ENCODE assay signal across 12 cellular contexts in genomic region chrX:119541188-119541587, GRCh38. TPM values are rescaled to one million over a fixed set of nuclear protein-coding genes. Genes with fewer than 3 reads are reported as not detected.
DNase-seq lines count a peak whose midpoint lies in the region; ATAC-seq, FAIRE-seq and TF ChIP-seq lines count a peak whose summit lies in the region.
"Had no signal": no experiment of that assay in that cellular context is flagged by ENCODE, and none has a peak within 500 bp of the region (broad histone marks: within the 10 kb centered on the region; RNA-seq: fewer than 3 reads in every experiment).

No MANE protein-coding gene starts in this region.

- H3K9me3 Mint-ChIP-seq in GM23338, result no peaks in the 10 kb centered on the region
- no peaks in the 10 kb centered on the region for H3K9me3 Mint-ChIP-seq in CD8-positive, alpha-beta T cell
- H3K9me3 Mint-ChIP-seq: activated T-cell treated with anti-CD3 and anti-CD28 coated beads, Interleukin-2, amount 50 U/mL, for 72 hours; naive B cell had no signal

- H4K20me1 ChIP-seq in GM23338 (replicated peaks; ENCODE audit: insufficient read depth), result no peaks in the 10 kb centered on the region
- no peaks in the 10 kb centered on the region for H4K20me1 ChIP-seq in hepatocyte (ENCODE audit: insufficient read depth, poor library complexity, severe bottlenecking)

- H3K27me3 ChIP-seq in GM23338 (ENCODE audit: insufficient read depth), result no peaks in the 10 kb centered on the region
- H3K27me3 ChIP-seq in hepatocyte, result no peaks in the 10 kb centered on the region
- H3K27me3 ChIP-seq in CD8-positive, alpha-beta T cell (ENCODE audit: insufficient read depth, low read length), result no peaks in the 10 kb centered on the region

- H3K4me1 Mint-ChIP-seq in GM23338, result no peaks in the 10 kb centered on the region
- H3K4me1 Mint-ChIP-seq in CD8-positive, alpha-beta T cell (ENCODE audit: low read depth), result no peaks in the 10 kb centered on the region

- H3K4me1 ChIP-seq in GM23338 (ENCODE audit: insufficient read depth), result no peaks in the 10 kb centered on the region
- no peaks in the 10 kb centered on the region for H3K4me1 ChIP-seq in hepatocyte (ENCODE audit: insufficient read depth)
- no peaks in the 10 kb centered on the region for H3K4me1 ChIP-seq in CD8-positive, alpha-beta T cell (ENCODE audit: insufficient read depth, low read length)

- intact Hi-C loops in CD8-positive, alpha-beta T cell (cut with DNase I, micrococcal nuclease), result no loop called here

- in situ Hi-C loops in SK-MEL-5 (cut with HindIII; ENCODE audit: low pct_unique_long_range_greater_than_20kb, low sequenced_read_pairs), result no loop called here

- FAIRE-seq in urothelium cell line (lab: Jason Lieb, UNC), result no peak

- H2AFZ ChIP-seq in GM23338 (no peak overlapping the region), hepatocyte (no peak overlapping the region)

- no peak overlapping the region for H3K27ac ChIP-seq in GM23338 (ENCODE audit: low read depth)
- H3K27ac ChIP-seq in hepatocyte, result no peak overlapping the region
- no peak overlapping the region for H3K27ac ChIP-seq in CD8-positive, alpha-beta T cell (ENCODE audit: low read depth, low read length)
- H3K27ac ChIP-seq: WERI-Rb-1 had no signal

- H3K9me2 ChIP-seq in GM23338 (ENCODE audit: insufficient read depth), result no peaks in the 10 kb centered on the region
- no peaks in the 10 kb centered on the region for H3K9me2 ChIP-seq in hepatocyte (replicated peaks; ENCODE audit: insufficient read depth)

- H3K27me3 Mint-ChIP-seq in GM23338 (ENCODE audit: insufficient read depth, low read depth, poor library complexity), result no peaks in the 10 kb centered on the region
- no peaks in the 10 kb centered on the region for H3K27me3 Mint-ChIP-seq in CD8-positive, alpha-beta T cell (ENCODE audit: low read depth)
- H3K27me3 Mint-ChIP-seq: naive B cell had no signal

- H3K27ac Mint-ChIP-seq in GM23338, result no peak overlapping the region
- H3K27ac Mint-ChIP-seq in CD8-positive, alpha-beta T cell, result no peak overlapping the region
- H3K27ac Mint-ChIP-seq: activated T-cell treated with anti-CD3 and anti-CD28 coated beads, Interleukin-2, amount 50 U/mL, for 72 hours had no signal

- 87% methylated on average over 4 of the region's 4 CpGs for WGBS in hepatocyte (ENCODE audit: low lambda C conversion rate, missing lambda C conversion rate)

- no peak overlapping the region for H3K4me3 Mint-ChIP-seq in GM23338
- no peak overlapping the region for H3K4me3 Mint-ChIP-seq in CD8-positive, alpha-beta T cell
- H3K4me3 Mint-ChIP-seq: activated T-cell treated with anti-CD3 and anti-CD28 coated beads, Interleukin-2, amount 50 U/mL, for 72 hours; naive B cell had no signal

- H3K79me2 ChIP-seq in GM23338 (replicated peaks; ENCODE audit: insufficient read depth), result no peaks in the 10 kb centered on the region
- no peaks in the 10 kb centered on the region for H3K79me2 ChIP-seq in hepatocyte

- TF ChIP-seq CTCF in GM23338 (conservative IDR thresholded peaks at IDR 0.05; ENCODE audit: low read depth in 2 of 2), result no peak
- TF ChIP-seq CTCF in hepatocyte (IDR thresholded peaks at IDR 0.05; ENCODE audit: poor library complexity), result no peak
- no peak for TF ChIP-seq CTCF in CD8-positive, alpha-beta T cell (IDR thresholded peaks at IDR 0.05)

- no peaks in the 10 kb centered on the region for H3K36me3 ChIP-seq in GM23338 (ENCODE audit: insufficient read depth)
- no peaks in the 10 kb centered on the region for H3K36me3 ChIP-seq in hepatocyte (replicated peaks; ENCODE audit: insufficient read depth, low read depth)
- H3K36me3 ChIP-seq in CD8-positive, alpha-beta T cell (ENCODE audit: insufficient read depth, low read length), result no peaks in the 10 kb centered on the region

- CTCF ChIA-PET in CD8-positive, alpha-beta T cell (lab: Charles Lee), result no interaction called here

- ATAC-seq in GM23338, result no peak
- ATAC-seq in GM21528 (IDR thresholded peaks at IDR 0.05; ENCODE audit: low FRiP score, unreplicated experiment), result no peak
- ATAC-seq in CD8-positive, alpha-beta T cell, result no peak
- ATAC-seq: activated T-cell treated with anti-CD3 and anti-CD28 coated beads, Interleukin-2, amount 50 U/mL, for 72 hours had no signal

- H3K36me3 Mint-ChIP-seq in GM23338 (ENCODE audit: low read depth), result peaks cover 17% of the 10 kb centered on the region; the same call in 2 of the 3 replicates
- peaks cover 43% of the 10 kb centered on the region for H3K36me3 Mint-ChIP-seq in CD8-positive, alpha-beta T cell

- H3K4me3 ChIP-seq in GM23338 (no peak overlapping the region), hepatocyte (no peak overlapping the region)
- no peak overlapping the region for H3K4me3 ChIP-seq in CD8-positive, alpha-beta T cell (ENCODE audit: low read depth, low read length)

- DNase-seq in GM23338 (ENCODE audit: low spot score) (peak; percentile 8), SK-MEL-5 (ENCODE audit: low read depth, low spot score) (peak; percentile 11), fibroblast of the conjunctiva (ENCODE audit: low read depth) (peak; percentile 20), urothelium cell line (ENCODE audit: low spot score) (peak; percentile 19), hepatocyte (ENCODE audit: low spot score) (no peak)
- no peak for DNase-seq in CD8-positive, alpha-beta T cell
- DNase-seq: activated T-cell treated with anti-CD3 and anti-CD28 coated beads, Interleukin-2, amount 50 U/mL, for 72 hours; GDM1; naive B cell; NCI-H187; WERI-Rb-1 had no signal

- H3K9me3 ChIP-seq in hepatocyte (ENCODE audit: low read depth), result no peaks in the 10 kb centered on the region
- H3K9me3 ChIP-seq in CD8-positive, alpha-beta T cell (ENCODE audit: low read length), result no peaks in the 10 kb centered on the region

- POLR2A ChIA-PET in CD8-positive, alpha-beta T cell (lab: Charles Lee), result no interaction called here

- H3K4me2 ChIP-seq in GM23338 (no peak overlapping the region), hepatocyte (no peak overlapping the region)

- no peaks in the 10 kb centered on the region for H3F3A ChIP-seq in GM23338 (replicated peaks; ENCODE audit: low read depth)

TF ChIP-seq in GM23338, 12 proteins besides CTCF, POLR2A, EP300 and RAD21 (continues in another document):
- TF ChIP-seq NANOG (IDR thresholded peaks at IDR 0.05; ENCODE audit: borderline replicate concordance), result no peak
- no peak for TF ChIP-seq REST (IDR thresholded peaks at IDR 0.05; ENCODE audit: unreplicated experiment)

RNA-seq across cellular contexts. Expression of gene STEEP1, which starts 24.0 kb away (rescaled TPM):
- 42.3 and 44.3 TPM in 2 replicates for total RNA-seq in GM23338 (2014; rRNA removed; shearing (Covaris generic))
- 15.9 and 16.6 TPM in 2 replicates for polyA plus RNA-seq in GM23338 (2016; fragmentation: Nextera tagmentation; extraction: Ambion mirVana)
- 53.5 and 64.5 TPM in 2 replicates for total RNA-seq in SK-MEL-5 (2014; rRNA removed; shearing (Covaris generic))
- polyA plus RNA-seq in SK-MEL-5 (2015; cell fraction: cytosol; rRNA removed), result 34.3 and 39.0 TPM in 2 replicates
- polyA plus RNA-seq in SK-MEL-5 (2015; cell fraction: nucleus; rRNA removed), result 15.3 and 16.2 TPM in 2 replicates
- 22.8 and 23.8 TPM in 2 replicates for total RNA-seq in hepatocyte
- polyA plus RNA-seq in hepatocyte, result 5.5 and 11.1 TPM in 2 replicates
- 10 to 100 TPM; 33.6 to 34.5 TPM for total RNA-seq in CD8-positive, alpha-beta T cell

RNA-seq across cellular contexts. Expression of gene UBE2A, which starts 33.2 kb away (rescaled TPM):
- 38.6 and 41.4 TPM in 2 replicates for total RNA-seq in GM23338 (2014; rRNA removed; shearing (Covaris generic))
- polyA plus RNA-seq in GM23338 (2016; fragmentation: Nextera tagmentation; extraction: Ambion mirVana) (75.9 and 77.8 TPM in 2 replicates), hepatocyte (64.4 and 72.6 TPM in 2 replicates)
- total RNA-seq in SK-MEL-5 (2014; rRNA removed; shearing (Covaris generic)), result 22.2 and 23.2 TPM in 2 replicates
- polyA plus RNA-seq in SK-MEL-5 (2015; cell fraction: cytosol; rRNA removed), result 53.1 and 62.4 TPM in 2 replicates
- 72.4 and 72.5 TPM in 2 replicates for polyA plus RNA-seq in SK-MEL-5 (2015; cell fraction: nucleus; rRNA removed)
- 48.9 and 54.5 TPM in 2 replicates for total RNA-seq in hepatocyte
- total RNA-seq in CD8-positive, alpha-beta T cell, result 100 to 1,000 TPM; 101 to 103 TPM

Comparison
In these comparisons a context has a peak if more than half of its experiments do, and no peak if none do; other contexts are left out.
1. DNase-seq: peak in GM23338 (single experiment), SK-MEL-5 (single experiment), fibroblast of the conjunctiva (single experiment) and urothelium cell line (single experiment); none in hepatocyte (single experiment) and CD8-positive, alpha-beta T cell (0 of 7).